10 cellular contexts compared by ENCODE assay signal in the genomic region with DNA sequence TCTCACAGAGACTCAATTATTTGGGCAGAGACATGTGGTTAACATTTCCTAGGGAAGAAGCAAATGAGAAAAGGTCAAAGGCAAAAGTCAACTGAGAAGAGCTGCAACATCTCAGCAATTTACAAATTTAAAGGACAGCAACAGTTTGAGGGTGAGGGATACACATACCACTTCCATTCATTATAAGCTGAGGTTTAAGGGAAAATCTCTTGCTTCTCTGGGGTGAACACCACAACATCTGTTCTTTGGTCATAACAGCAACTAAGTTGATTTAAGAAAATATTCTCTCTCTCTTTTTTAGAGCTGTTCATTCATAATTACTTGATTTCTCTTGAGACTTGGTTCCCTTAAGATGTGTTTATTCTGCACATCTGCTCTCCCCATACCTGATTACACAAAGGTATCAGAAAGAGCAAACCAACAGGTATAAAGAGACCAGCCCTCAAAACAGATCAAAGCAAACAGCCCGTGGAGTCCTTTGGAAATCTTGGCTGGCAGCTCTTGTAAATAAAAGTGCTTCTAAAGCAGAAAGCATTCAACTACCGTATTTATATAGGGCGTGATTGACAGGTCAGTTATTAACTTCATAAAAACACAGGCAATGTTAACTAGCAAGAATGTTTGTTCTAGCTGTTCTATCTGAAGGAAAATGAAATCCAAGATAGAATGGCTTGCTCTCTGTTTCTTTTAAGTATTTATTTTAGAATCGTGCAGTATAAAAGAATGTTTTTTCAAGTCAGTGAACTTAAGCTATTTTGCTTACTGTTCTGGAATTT.
A peak's percentile ranks its signal among the peaks of the same experiment; 100 is the strongest.
DNase-seq lines count a peak whose midpoint lies in the region; ATAC-seq, FAIRE-seq and TF ChIP-seq lines count a peak whose summit lies in the region.
"Had no signal": no experiment of that assay in that cellular context is flagged by ENCODE, and none has a peak within 500 bp of the region (broad histone marks: within the 10 kb centered on the region; RNA-seq: fewer than 3 reads in every experiment).

No MANE protein-coding gene starts in this region.

- H3K4me1 Mint-ChIP-seq in mesothelial cell of epicardium, result peaks cover 85% of the 10 kb centered on the region
- peaks cover 16% of the 10 kb centered on the region for H3K4me1 Mint-ChIP-seq in activated T-cell treated with anti-CD3 and anti-CD28 coated beads, Interleukin-2, amount 50 U/mL, for 72 hours (ENCODE audit: low read depth)

- TF ChIP-seq CTCF in A549 (IDR thresholded peaks at IDR 0.05) (no peak), mesothelial cell of epicardium (IDR thresholded peaks at IDR 0.05; ENCODE audit: unreplicated experiment) (no peak)

- CTCF ChIA-PET in A549 (lab: Yijun Ruan, JAX), result interaction anchor here (0.8 to 2.6 kb wide), 3 partner anchors 21 to 635 kb away, joined by 3 to 9 read pairs (median 6); no protein-coding TSS in a partner anchor

- TF ChIP-seq EP300 in A549 (IDR thresholded peaks at IDR 0.05), result no peak

- DNase-seq in A549 (ENCODE audit: low read depth in 1 of 2, low spot score in 1 of 2) (peak in 1 of 2 experiments; percentile 41), NCI-H128 (lab: John Stamatoyannopoulos, UW; ENCODE audit: unreplicated experiment) (peak; percentile 9), astrocyte of the hippocampus (ENCODE audit: low read depth, low spot score) (peak; percentile 61), mesothelial cell of epicardium (ENCODE audit: low spot score in 2 of 2, unreplicated experiment in 2 of 2) (no peak), SK-N-DZ (ENCODE audit: low spot score) (no peak), AML-193 (lab: John Stamatoyannopoulos, UW) (no peak), T1000 (lab: John Stamatoyannopoulos, UW) (no peak)
- DNase-seq in activated T-cell treated with anti-CD3 and anti-CD28 coated beads, Interleukin-2, amount 50 U/mL, for 72 hours, result no peak

- peak overlapping the region; percentile 24 to 31; a peak in 3 of 6 replicates for H3K27ac ChIP-seq in A549

- peak in 1 of 2 experiments; percentile 10; a peak in 1 of 6 replicates for ATAC-seq in A549
- ATAC-seq in activated T-cell treated with anti-CD3 and anti-CD28 coated beads, Interleukin-2, amount 50 U/mL, for 72 hours (replicated peaks in 1 of 2), result no peak
- ATAC-seq: natural killer cell treated with Interleukin-12 subunit alpha and Interleukin-12 subunit beta and Interleukin-15 and Interleukin-18, amount 100 ng/mL, for 72 hours; Panc1 had no signal

- TF ChIP-seq RAD21 in A549 (conservative IDR thresholded peaks at IDR 0.05 in 1 of 2, IDR thresholded peaks at IDR 0.05 in 1 of 2), result no peak

- TF ChIP-seq POLR2A in A549 (IDR thresholded peaks at IDR 0.05; ENCODE audit: low read length), result no peak

- H3K4me2 ChIP-seq in A549, result peak overlapping the region; percentile 69

- POLR2A ChIA-PET in A549 (lab: Yijun Ruan, JAX), result no interaction called here

- H3K4me3 ChIP-seq in A549, result 0 out of 3 replicates have a peak overlapping the region, but pooled peaks have one; percentile 4

- H3K36me3 Mint-ChIP-seq in mesothelial cell of epicardium, result no peaks in the 10 kb centered on the region
- peaks cover 3 to 5% of the 10 kb centered on the region in 2 donors for H3K36me3 Mint-ChIP-seq in activated T-cell treated with anti-CD3 and anti-CD28 coated beads, Interleukin-2, amount 50 U/mL, for 72 hours (ENCODE audit: insufficient read depth in 2 of 2)
- H3K36me3 Mint-ChIP-seq: natural killer cell treated with Interleukin-12 subunit alpha and Interleukin-12 subunit beta and Interleukin-15 and Interleukin-18, amount 100 ng/mL, for 72 hours had no signal

- H3K9me3 Mint-ChIP-seq in mesothelial cell of epicardium, result no peaks in the 10 kb centered on the region
- H3K9me3 Mint-ChIP-seq in activated T-cell treated with anti-CD3 and anti-CD28 coated beads, Interleukin-2, amount 50 U/mL, for 72 hours, result peaks cover 0 to 1% of the 10 kb centered on the region in 2 donors
- H3K9me3 Mint-ChIP-seq: natural killer cell treated with Interleukin-12 subunit alpha and Interleukin-12 subunit beta and Interleukin-15 and Interleukin-18, amount 100 ng/mL, for 72 hours had no signal

- H3K4me3 Mint-ChIP-seq in mesothelial cell of epicardium, result no peak overlapping the region
- no peak overlapping the region for H3K4me3 Mint-ChIP-seq in activated T-cell treated with anti-CD3 and anti-CD28 coated beads, Interleukin-2, amount 50 U/mL, for 72 hours
- H3K4me3 Mint-ChIP-seq: natural killer cell treated with Interleukin-12 subunit alpha and Interleukin-12 subunit beta and Interleukin-15 and Interleukin-18, amount 100 ng/mL, for 72 hours had no signal

- H3K9me3 ChIP-seq in A549, result no peaks in the 10 kb centered on the region

- H3K27ac Mint-ChIP-seq in mesothelial cell of epicardium, result peak overlapping the region; percentile 89
- H3K27ac Mint-ChIP-seq in activated T-cell treated with anti-CD3 and anti-CD28 coated beads, Interleukin-2, amount 50 U/mL, for 72 hours, result no peak overlapping the region
- H3K27ac Mint-ChIP-seq: natural killer cell treated with Interleukin-12 subunit alpha and Interleukin-12 subunit beta and Interleukin-15 and Interleukin-18, amount 100 ng/mL, for 72 hours had no signal

- WGBS in A549 (ENCODE audit: missing lambda C conversion rate), result 6% methylated on average over 4 of the region's 4 CpGs

- peaks cover 81% of the 10 kb centered on the region for H3K4me1 ChIP-seq in A549

- H3K27me3 Mint-ChIP-seq in mesothelial cell of epicardium (ENCODE audit: low read depth), result no peaks in the 10 kb centered on the region
- H3K27me3 Mint-ChIP-seq in activated T-cell treated with anti-CD3 and anti-CD28 coated beads, Interleukin-2, amount 50 U/mL, for 72 hours (ENCODE audit: low read depth), result no peaks in the 10 kb centered on the region
- H3K27me3 Mint-ChIP-seq: natural killer cell treated with Interleukin-12 subunit alpha and Interleukin-12 subunit beta and Interleukin-15 and Interleukin-18, amount 100 ng/mL, for 72 hours had no signal

- peak; percentile 56 for FAIRE-seq in A549 (lab: Jason Lieb, UNC)

TF ChIP-seq in A549, 52 proteins besides CTCF, POLR2A, EP300 and RAD21:
- TF ChIP-seq TP53 (CRISPR knock-in tag; IDR thresholded peaks at IDR 0.05), result no peak
- no peak for TF ChIP-seq RARB (CRISPR knock-in tag; IDR thresholded peaks at IDR 0.05)
- TF ChIP-seq SMC3 (IDR thresholded peaks at IDR 0.05), result no peak
- no peak for TF ChIP-seq RFX5 (IDR thresholded peaks at IDR 0.05)
- no peak for TF ChIP-seq HEYL (CRISPR knock-in tag; IDR thresholded peaks at IDR 0.05)
- TF ChIP-seq RCOR1 (IDR thresholded peaks at IDR 0.05; ENCODE audit: low read depth, low read length), result no peak
- TF ChIP-seq MAFK (IDR thresholded peaks at IDR 0.05; ENCODE audit: partially characterized antibody), result peak; percentile 31
- TF ChIP-seq PBX3 (IDR thresholded peaks at IDR 0.05), result peak; percentile 50; the same call in 1 of the 2 replicates
- peak; percentile 44 for TF ChIP-seq GATA3 (IDR thresholded peaks at IDR 0.05; ENCODE audit: borderline replicate concordance)
- no peak for TF ChIP-seq EHF (CRISPR knock-in tag; IDR thresholded peaks at IDR 0.05)

Comparison
In these comparisons a context has a peak if more than half of its experiments do, and no peak if none do; other contexts are left out.
1. DNase-seq: peak in NCI-H128 (single experiment) and astrocyte of the hippocampus (single experiment); none in mesothelial cell of epicardium (0 of 2), activated T-cell treated with anti-CD3 and anti-CD28 coated beads, Interleukin-2, amount 50 U/mL, for 72 hours (0 of 2), SK-N-DZ (single experiment), AML-193 (0 of 2) and T1000 (single experiment).